In genomic region chr6:21560249-21560648, GRCh38 we compare ENCODE assay signal across 1 cellular context.
TF ChIP-seq lines count a peak whose summit lies in the region.

No MANE protein-coding gene starts in this region.

TF ChIP-seq in GM12878, 131 proteins besides CTCF, POLR2A, EP300 and RAD21 (continued from another document):
- no peak for TF ChIP-seq CEBPZ (IDR thresholded peaks at IDR 0.05; ENCODE audit: low read depth, low read length)
- TF ChIP-seq GATAD2B (conservative IDR thresholded peaks at IDR 0.05; ENCODE audit: low read depth) = no peak
- no peak for TF ChIP-seq MLLT1 (IDR thresholded peaks at IDR 0.05)
- TF ChIP-seq NFYA (IDR thresholded peaks at IDR 0.05; ENCODE audit: borderline replicate concordance, low read depth, low read length) = no peak
- no peak for TF ChIP-seq RFX5 (IDR thresholded peaks at IDR 0.05; ENCODE audit: low read depth, low read length)
